13 cellular contexts compared by ENCODE assay signal in genomic region chr15:99452010-99452409, GRCh38.
DNase-seq lines count a peak whose midpoint lies in the region; ATAC-seq and TF ChIP-seq lines count a peak whose summit lies in the region.
"Had no signal": no experiment of that assay in that cellular context is flagged by ENCODE, and none has a peak within 500 bp of the region (broad histone marks: within the 10 kb centered on the region; RNA-seq: fewer than 3 reads in every experiment).

No MANE protein-coding gene starts in this region.

- no peak overlapping the region for H3K4me3 ChIP-seq in breast epithelium
- H3K4me3 ChIP-seq: SJSA1 had no signal

- H3K27ac Mint-ChIP-seq in activated CD4-positive, alpha-beta T cell treated with anti-CD3 and anti-CD28 coated beads, Interleukin-2, amount 10 ng/mL, durations not matched to agents 7 days and 5 days: peak overlapping the region; percentile 54
- peak overlapping the region; percentile 42 for H3K27ac Mint-ChIP-seq in memory B cell
- H3K27ac Mint-ChIP-seq: activated T-helper 2 cell treated with anti-CD3 and anti-CD28 coated beads, Interferon-gamma antibody, Interleukin-2, Interleukin-4, amounts not matched to agents 10 μg/mL and 5 μg/mL and 100 μg/mL, durations not matched to agents 14 hours and 24 hours and 36 hours had no signal

- intact Hi-C loops in breast epithelium (cut with DNase I; ENCODE audit: low total_unique reads): no loop called here

- H3K27ac ChIP-seq in breast epithelium (peak overlapping the region; percentile 6 to 96), substantia nigra (ENCODE audit: low read depth, low read length, poor library complexity, severe bottlenecking) (peak overlapping the region; percentile 74)
- H3K27ac ChIP-seq: SJSA1 had no signal

- H3K9me3 ChIP-seq in breast epithelium: no peaks in the 10 kb centered on the region
- H3K9me3 ChIP-seq: SJSA1 had no signal

- no peak for TF ChIP-seq CTCF in breast epithelium (IDR thresholded peaks at IDR 0.05)

- no peak for TF ChIP-seq POLR2A in breast epithelium (IDR thresholded peaks at IDR 0.05)

- no peak for ATAC-seq in memory B cell (ENCODE audit: low read depth)

- no peaks in the 10 kb centered on the region for H3K27me3 ChIP-seq in breast epithelium
- H3K27me3 ChIP-seq: SJSA1 had no signal

- in situ Hi-C loops in KBM-7 (cut with MboI; ENCODE audit: low pct_unique_long_range_greater_than_20kb, low sequenced_read_pairs): no loop called here

- no peak overlapping the region for H3K4me3 Mint-ChIP-seq in activated CD4-positive, alpha-beta T cell treated with anti-CD3 and anti-CD28 coated beads, Interleukin-2, amount 10 ng/mL, durations not matched to agents 7 days and 5 days
- H3K4me3 Mint-ChIP-seq in memory B cell: peak overlapping the region; percentile 30

- no peaks in the 10 kb centered on the region for H3K36me3 ChIP-seq in breast epithelium
- H3K36me3 ChIP-seq: SJSA1 had no signal

- peaks cover 3 to 12% of the 10 kb centered on the region in 2 donors for H3K4me1 ChIP-seq in breast epithelium

- H3K27me3 Mint-ChIP-seq in activated CD4-positive, alpha-beta T cell treated with anti-CD3 and anti-CD28 coated beads, Interleukin-2, amount 10 ng/mL, durations not matched to agents 7 days and 5 days: peaks cover 2% of the 10 kb centered on the region
- H3K27me3 Mint-ChIP-seq in memory B cell: no peaks in the 10 kb centered on the region

- POLR2A ChIA-PET in activated CD4-positive, alpha-beta T cell treated with anti-CD3 and anti-CD28 coated beads, Interleukin-2, amount 10 ng/mL, durations not matched to agents 7 days and 5 days (lab: Charles Lee): no interaction called here

- H3K9me3 Mint-ChIP-seq in activated CD4-positive, alpha-beta T cell treated with anti-CD3 and anti-CD28 coated beads, Interleukin-2, amount 10 ng/mL, durations not matched to agents 7 days and 5 days: peaks cover 2% of the 10 kb centered on the region
- H3K9me3 Mint-ChIP-seq in memory B cell: no peaks in the 10 kb centered on the region
- H3K9me3 Mint-ChIP-seq: activated T-helper 2 cell treated with anti-CD3 and anti-CD28 coated beads, Interferon-gamma antibody, Interleukin-2, Interleukin-4, amounts not matched to agents 10 μg/mL and 5 μg/mL and 100 μg/mL, durations not matched to agents 14 hours and 24 hours and 36 hours had no signal

- no peak for DNase-seq in activated CD4-positive, alpha-beta T cell treated with anti-CD3 and anti-CD28 coated beads, Interleukin-2, amount 10 ng/mL, durations not matched to agents 7 days and 5 days
- DNase-seq in activated CD4-positive, alpha-beta T cell treated with anti-CD3 and anti-CD28 coated beads, Interleukin-2, amount 50 U/mL, for 4 hours: no peak
- DNase-seq in breast epithelium (ENCODE audit: low spot score in 2 of 2) (peak in 1 of 2 donors; percentile 6), memory B cell (ENCODE audit: low spot score in 2 of 2) (peak in 1 of 2 donors; percentile 8), substantia nigra (lab: John Stamatoyannopoulos, UW) (no peak), KBM-7 (no peak), H4 (ENCODE audit: low spot score) (no peak), NAMALWA (ENCODE audit: low spot score) (no peak)
- DNase-seq: activated CD4-positive, CD25-positive, alpha-beta regulatory T cell; NCI-H1436; stimulated activated CD4-positive, alpha-beta T cell treated with anti-CD3 and anti-CD28 coated beads, Interleukin-2, amount 100 ng/mL, for 48 hours had no signal

- H3K4me1 Mint-ChIP-seq in activated CD4-positive, alpha-beta T cell treated with anti-CD3 and anti-CD28 coated beads, Interleukin-2, amount 10 ng/mL, durations not matched to agents 7 days and 5 days: peaks cover 51% of the 10 kb centered on the region
- peaks cover 36% of the 10 kb centered on the region for H3K4me1 Mint-ChIP-seq in memory B cell

- H3K36me3 Mint-ChIP-seq in activated CD4-positive, alpha-beta T cell treated with anti-CD3 and anti-CD28 coated beads, Interleukin-2, amount 10 ng/mL, durations not matched to agents 7 days and 5 days (ENCODE audit: low read depth): no peaks in the 10 kb centered on the region
- no peaks in the 10 kb centered on the region for H3K36me3 Mint-ChIP-seq in memory B cell

- CTCF ChIA-PET in activated CD4-positive, alpha-beta T cell treated with anti-CD3 and anti-CD28 coated beads, Interleukin-2, amount 10 ng/mL, durations not matched to agents 7 days and 5 days (lab: Charles Lee): no interaction called here
